In genomic region chr1:31666290-31666963, GRCh38 we compare ENCODE assay signal across 10 cellular contexts. TPM values are rescaled to one million over a fixed set of nuclear protein-coding genes. Genes with fewer than 3 reads are reported as not detected.
A peak's percentile ranks its signal among the peaks of the same experiment; 100 is the strongest.
DNase-seq lines count a peak whose midpoint lies in the region; ATAC-seq and TF ChIP-seq lines count a peak whose summit lies in the region.
"Had no signal": no experiment of that assay in that cellular context is flagged by ENCODE, and none has a peak within 500 bp of the region (broad histone marks: within the 10 kb centered on the region; RNA-seq: fewer than 3 reads in every experiment).

No MANE protein-coding gene starts in this region.

- no peaks in the 10 kb centered on the region for H4K20me1 ChIP-seq in osteoblast (ENCODE audit: insufficient read depth, low read length)

- no peak overlapping the region for H3K4me3 ChIP-seq in osteoblast (ENCODE audit: insufficient read depth, low read length)

- H2AFZ ChIP-seq in osteoblast (ENCODE audit: low read length) = no peak overlapping the region

- H3K79me2 ChIP-seq in osteoblast (ENCODE audit: insufficient read depth, low read length) = no peaks in the 10 kb centered on the region

- no peak for TF ChIP-seq CTCF in osteoblast (IDR thresholded peaks at IDR 0.05; ENCODE audit: extremely low read depth, low read depth, low read length)

- H3K27ac ChIP-seq in osteoblast (ENCODE audit: low read depth, low read length) = no peak overlapping the region

- H3K4me2 ChIP-seq in osteoblast (ENCODE audit: insufficient read depth, low read length) = no peak overlapping the region

- DNase-seq in DMS153 treated with DMSO at 0.1 percent for 48 hours (lab: John Stamatoyannopoulos, UW; ENCODE audit: unreplicated experiment) (peak; percentile 76), NCI-H69 (lab: John Stamatoyannopoulos, UW) (peak; percentile 91), osteoblast (ENCODE audit: insufficient read length, low spot score, missing footprints) (peak; percentile 83), GF-D8 (lab: John Stamatoyannopoulos, UW) (no peak), NCI-H1105 treated with DMSO at 0.1 percent for 48 hours (lab: John Stamatoyannopoulos, UW) (no peak)
- no peak for DNase-seq in stimulated activated CD4-positive, alpha-beta T cell treated with anti-CD3 and anti-CD28 coated beads, Interleukin-12 subunit alpha, Interleukin-12 subunit beta, amount 100 ng/mL, for 4 hours
- DNase-seq in effector CD8-positive, alpha-beta T cell (lab: John Stamatoyannopoulos, UW) = no peak
- DNase-seq: NCI-H1092 treated with DMSO at 0.1 percent for 48 hours had no signal

- H3K36me3 ChIP-seq in osteoblast (ENCODE audit: insufficient read depth, low read length) = peaks cover 74% of the 10 kb centered on the region

- no peaks in the 10 kb centered on the region for H3K27me3 ChIP-seq in osteoblast (ENCODE audit: insufficient read depth, low read length)

- peak; percentile 53 for ATAC-seq in esophagus mucosa
- ATAC-seq: right cardiac atrium had no signal

- H3K4me1 ChIP-seq in osteoblast (ENCODE audit: insufficient read depth, low read length) = peaks cover 7% of the 10 kb centered on the region

- H3K9me3 ChIP-seq in osteoblast (ENCODE audit: low read depth, low read length) = no peaks in the 10 kb centered on the region

RNA-seq across cellular contexts. Expression of gene PEF1, which starts 21.8 kb away (rescaled TPM):
- total RNA-seq in esophagus mucosa (44.0 TPM), osteoblast (75.7 and 86.5 TPM in 2 replicates)

RNA-seq across cellular contexts. Expression of gene COL16A1, which starts 37.4 kb away (rescaled TPM):
- total RNA-seq in esophagus mucosa = 11.8 TPM
- total RNA-seq in osteoblast = 158 and 197 TPM in 2 replicates

RNA-seq across cellular contexts. Expression of gene HCRTR1, which starts 48.9 kb away (rescaled TPM):
- total RNA-seq in esophagus mucosa (not detected), osteoblast (not detected in 2 replicates)

Comparison
In these comparisons a context has a peak if more than half of its experiments do, and no peak if none do; other contexts are left out.
1. DNase-seq: peak in DMS153 treated with DMSO at 0.1 percent for 48 hours (single experiment), NCI-H69 (single experiment) and osteoblast (single experiment); none in GF-D8 (single experiment), stimulated activated CD4-positive, alpha-beta T cell treated with anti-CD3 and anti-CD28 coated beads, Interleukin-12 subunit alpha, Interleukin-12 subunit beta, amount 100 ng/mL, for 4 hours (single experiment), effector CD8-positive, alpha-beta T cell (single experiment) and NCI-H1105 treated with DMSO at 0.1 percent for 48 hours (single experiment).
2. RNA of gene COL16A1, which starts 37.4 kb away (total RNA-seq): 158 to 197 TPM in osteoblast; 11.8 TPM in esophagus mucosa (single experiment); every median in the first group is over 10 times any median in the second.